8 cellular contexts compared by ENCODE assay signal in genomic region chr3:27552708-27553107, GRCh38.
A peak's percentile ranks its signal among the peaks of the same experiment; 100 is the strongest.
DNase-seq lines count a peak whose midpoint lies in the region; ATAC-seq and TF ChIP-seq lines count a peak whose summit lies in the region.
"Not testable (repeated sequence)": the region's sequence is repeated elsewhere in the genome, so short reads cannot be mapped to it uniquely, and the experiment has no call there.

No MANE protein-coding gene starts in this region.

- not testable (repeated sequence) for H3K4me3 Mint-ChIP-seq in MCF 10A (ENCODE audit: unreplicated experiment)

- not testable (repeated sequence) for H3K27me3 ChIP-seq in ACC112 (ENCODE audit: insufficient read depth, low read length); kidney epithelial cell (ENCODE audit: control insufficient read depth, insufficient read depth, low read length)

- H3K27me3 Mint-ChIP-seq in MCF 10A (ENCODE audit: insufficient read depth, unreplicated experiment), result not testable (repeated sequence)

- POLR2A ChIA-PET in MCF 10A (lab: Yijun Ruan, JAX), result interaction anchor here (0.7 kb wide), 1 partner anchor 12 kb away, joined by 3 read pairs; no protein-coding TSS in a partner anchor

- not testable (repeated sequence) for H3K79me2 ChIP-seq in ACC112 (ENCODE audit: control insufficient read depth, insufficient read depth, low read length, unreplicated experiment)

- not testable (repeated sequence) for H3K27ac Mint-ChIP-seq in MCF 10A (ENCODE audit: low read depth, unreplicated experiment)

- CTCF ChIA-PET in MCF 10A (lab: Yijun Ruan, JAX), result not testable (repeated sequence)

- not testable (repeated sequence) for H3K36me3 Mint-ChIP-seq in MCF 10A (ENCODE audit: insufficient read depth, unreplicated experiment)

- not testable (repeated sequence) for H2AFZ ChIP-seq in ACC112 (ENCODE audit: low read length, unreplicated experiment)

- peaks cover 22% of the 10 kb centered on the region for H3K4me1 Mint-ChIP-seq in MCF 10A (ENCODE audit: insufficient read depth, unreplicated experiment)

- DNase-seq in GM04503 (ENCODE audit: low read depth) (peak; percentile 76), LoVo (ENCODE audit: low spot score) (peak; percentile 19), SW 1271 (lab: John Stamatoyannopoulos, UW) (peak; percentile 25 to 63), MCF 10A (ENCODE audit: unreplicated experiment) (peak; percentile 43), fibroblast of gingiva (ENCODE audit: low read depth) (peak; percentile 75), kidney epithelial cell (ENCODE audit: low read depth) (peak; percentile 67), sciatic nerve (ENCODE audit: low spot score) (peak; percentile 10)

- intact Hi-C loops in MCF 10A (cut with micrococcal nuclease); sciatic nerve (cut with DNase I): not testable (repeated sequence)

- peaks cover 24% of the 10 kb centered on the region for H3K4me1 ChIP-seq in ACC112 (ENCODE audit: control insufficient read depth, insufficient read depth, low read length, unreplicated experiment)

- not testable (repeated sequence) for H3K9me3 Mint-ChIP-seq in MCF 10A (ENCODE audit: unreplicated experiment)

- not testable (repeated sequence) for H3K36me3 ChIP-seq in ACC112 (ENCODE audit: insufficient read depth, low read length); kidney epithelial cell (ENCODE audit: control insufficient read depth, insufficient read depth, low read length)

- H3K4me3 ChIP-seq in ACC112 (ENCODE audit: low read depth, low read length); kidney epithelial cell (ENCODE audit: low read depth, low read length): not testable (repeated sequence)

- TF ChIP-seq CTCF in MCF 10A (IDR thresholded peaks at IDR 0.05; ENCODE audit: unreplicated experiment); kidney epithelial cell (IDR thresholded peaks at IDR 0.05; ENCODE audit: insufficient read depth, low read length, poor library complexity, severe bottlenecking): not testable (repeated sequence)

- H3K27ac ChIP-seq in ACC112 (ENCODE audit: low read depth, low read length), result peak overlapping the region; percentile 56

- ATAC-seq in sciatic nerve, result not testable (repeated sequence)

- not testable (repeated sequence) for BruUV-seq in MCF 10A (replicated peaks; lab: Mats Ljungman, UMichigan)

Comparison
In these comparisons a context has a peak if more than half of its experiments do, and no peak if none do; other contexts are left out.
1. DNase-seq: peak in every context shown above with its lines; median percentile 76 in GM04503; 75 in fibroblast of gingiva; 67 in kidney epithelial cell; 44 in SW 1271; 43 in MCF 10A; 19 in LoVo; 10 in sciatic nerve.